ENCODE assay signal across 20 cellular contexts in the genomic region with DNA sequence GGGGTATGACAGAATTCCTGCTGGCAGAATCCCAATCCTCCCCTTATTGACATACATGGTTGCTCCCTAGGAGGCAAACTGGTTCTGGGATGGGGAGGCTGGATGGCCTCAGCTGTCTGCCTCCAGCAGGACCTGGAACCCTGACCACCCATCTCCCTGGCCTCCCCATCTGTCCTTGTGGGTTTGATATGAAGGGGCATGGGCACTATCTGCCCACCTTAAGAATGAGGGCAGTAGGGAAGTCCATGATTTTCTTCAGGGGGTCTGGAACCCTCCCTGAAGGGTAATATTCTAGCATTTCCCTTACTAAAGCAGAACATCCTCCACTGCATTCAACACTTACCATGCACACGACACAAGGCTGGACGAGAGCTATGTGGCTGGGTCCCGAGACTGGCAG.
"Had no signal": no experiment of that assay in that cellular context is flagged by ENCODE, and none has a peak within 500 bp of the region (broad histone marks: within the 10 kb centered on the region; RNA-seq: fewer than 3 reads in every experiment).

No MANE protein-coding gene starts in this region.

- H3K27ac ChIP-seq: RWPE1, SJCRH30 had no signal

- DNase-seq: Karpas-422, KG1, MM.1S, NCI-H1092 treated with DMSO at 0.1 percent for 48 hours, NCI-H1436, NCI-H187, NCI-H2029, NCI-H2081 treated with DMSO at 0.1 percent for 48 hours, NCI-H2171, NCI-H226, NCI-H446, NCI-H510A, NCI-H524 treated with DMSO at 0.1 percent for 48 hours, NCI-H69, NCI-H774, SHP77 treated with DMSO at 0.1 percent for 48 hours, SJCRH30 had no signal

- H3K4me3 ChIP-seq: SJCRH30 had no signal

- H3K4me1 ChIP-seq: SJCRH30 had no signal

- H3K36me3 ChIP-seq: SJCRH30 had no signal

- ATAC-seq: Panc1, SK-N-SH treated with all-trans-retinoic acid at 6 μM for 48 hours had no signal

- H3K27me3 ChIP-seq: SJCRH30 had no signal

- H3K9me3 ChIP-seq: SJCRH30 had no signal
